Comparison of ENCODE assay signal across 16 cellular contexts in genomic region chr6:144304223-144304848, GRCh38. TPM values are rescaled to one million over a fixed set of nuclear protein-coding genes. Genes with fewer than 3 reads are reported as not detected.
DNase-seq lines count a peak whose midpoint lies in the region; ATAC-seq and TF ChIP-seq lines count a peak whose summit lies in the region.
"Had no signal": no experiment of that assay in that cellular context is flagged by ENCODE, and none has a peak within 500 bp of the region (broad histone marks: within the 10 kb centered on the region; RNA-seq: fewer than 3 reads in every experiment).

No MANE protein-coding gene starts in this region.

- POLR2A ChIA-PET in CD8-positive, alpha-beta T cell (lab: Charles Lee): interaction anchor here (0.6 to 0.9 kb wide), 4 partner anchors 19 to 465 kb away, joined by 3 to 4 read pairs (median 3); no protein-coding TSS in a partner anchor
- POLR2A ChIA-PET in WTC11 (lab: Charles Lee): interaction anchor here (2.1 kb wide), 1 partner anchor 19 kb away, joined by 5 read pairs; no protein-coding TSS in a partner anchor
- POLR2A ChIA-PET in naive thymus-derived CD4-positive, alpha-beta T cell (lab: Charles Lee): no interaction called here

- H3K36me3 Mint-ChIP-seq in activated CD8-positive, alpha-beta memory T cell treated with anti-CD3 and anti-CD28 coated beads, Interleukin-2, amount 10 ng/mL, durations not matched to agents 7 days and 5 days: peaks cover 25% of the 10 kb centered on the region
- no peaks in the 10 kb centered on the region for H3K36me3 Mint-ChIP-seq in CD8-positive, alpha-beta T cell
- H3K36me3 Mint-ChIP-seq in WTC11: peaks cover 13% of the 10 kb centered on the region
- peaks cover 0 to 34% (median 0%) of the 10 kb centered on the region in 5 donors for H3K36me3 Mint-ChIP-seq in naive thymus-derived CD4-positive, alpha-beta T cell
- H3K36me3 Mint-ChIP-seq: CD4-positive, CD25-positive, alpha-beta regulatory T cell had no signal

- intact Hi-C loops in CD8-positive, alpha-beta T cell (cut with DNase I, micrococcal nuclease): no loop called here
- intact Hi-C loops in naive thymus-derived CD4-positive, alpha-beta T cell (cut with micrococcal nuclease): no loop called here
- intact Hi-C loops in left colon (cut with DNase I, micrococcal nuclease): no loop called here

- no peaks in the 10 kb centered on the region for H3K9me3 Mint-ChIP-seq in activated CD8-positive, alpha-beta memory T cell treated with anti-CD3 and anti-CD28 coated beads, Interleukin-2, amount 10 ng/mL, durations not matched to agents 7 days and 5 days (ENCODE audit: low read depth)
- no peaks in the 10 kb centered on the region for H3K9me3 Mint-ChIP-seq in CD8-positive, alpha-beta T cell
- H3K9me3 Mint-ChIP-seq in WTC11: no peaks in the 10 kb centered on the region
- peaks cover 0 to 2% (median 0%) of the 10 kb centered on the region in 11 donors for H3K9me3 Mint-ChIP-seq in naive thymus-derived CD4-positive, alpha-beta T cell
- H3K9me3 Mint-ChIP-seq: CD4-positive, CD25-positive, alpha-beta regulatory T cell had no signal

- H3K27me3 ChIP-seq in CD8-positive, alpha-beta T cell (ENCODE audit: insufficient read depth, low read length): no peaks in the 10 kb centered on the region
- H3K27me3 ChIP-seq in naive thymus-derived CD4-positive, alpha-beta T cell (ENCODE audit: control insufficient read depth in 2 of 2, insufficient read depth in 2 of 2, low read length in 2 of 2): no peaks in the 10 kb centered on the region
- H3K27me3 ChIP-seq: BLaER1 treated with 17β-estradiol and CSF1 and Interleukin-3, amounts not matched to agents 10 nM and 100 nM had no signal

- no peak overlapping the region for H3K4me3 ChIP-seq in CD8-positive, alpha-beta T cell (ENCODE audit: low read depth, low read length)
- no peak overlapping the region for H3K4me3 ChIP-seq in naive thymus-derived CD4-positive, alpha-beta T cell (ENCODE audit: low read length)
- H3K4me3 ChIP-seq: BLaER1 treated with 17β-estradiol and CSF1 and Interleukin-3, amounts not matched to agents 10 nM and 100 nM had no signal

- TF ChIP-seq CTCF in CD8-positive, alpha-beta T cell (IDR thresholded peaks at IDR 0.05): no peak
- TF ChIP-seq CTCF in WTC11 (IDR thresholded peaks at IDR 0.05) (no peak), GM13977 (IDR thresholded peaks at IDR 0.05; ENCODE audit: extremely low read depth, insufficient read depth, missing control alignments) (no peak)

- H3K27ac Mint-ChIP-seq in activated CD8-positive, alpha-beta memory T cell treated with anti-CD3 and anti-CD28 coated beads, Interleukin-2, amount 10 ng/mL, durations not matched to agents 7 days and 5 days: peak overlapping the region; percentile 4
- H3K27ac Mint-ChIP-seq in CD8-positive, alpha-beta T cell: peak overlapping the region; percentile 0
- H3K27ac Mint-ChIP-seq in WTC11: 0 out of 2 replicates have a peak overlapping the region, but pooled peaks have one; percentile 0
- H3K27ac Mint-ChIP-seq in naive thymus-derived CD4-positive, alpha-beta T cell: peak overlapping the region in 1 of 9 donors; percentile 5

- DNase-seq in activated CD8-positive, alpha-beta memory T cell treated with anti-CD3 and anti-CD28 coated beads, Interleukin-2, amount 10 ng/mL, durations not matched to agents 7 days and 5 days: no peak
- no peak for DNase-seq in activated CD8-positive, alpha-beta memory T cell treated with anti-CD3 and anti-CD28 coated beads for 24 hours
- no peak for DNase-seq in CD8-positive, alpha-beta T cell
- DNase-seq in WTC11 (ENCODE audit: low spot score) (no peak), NCI-H510A (lab: John Stamatoyannopoulos, UW) (no peak), left colon (no peak), GM13977 (ENCODE audit: low spot score) (no peak)
- no peak for DNase-seq in naive thymus-derived CD4-positive, alpha-beta T cell
- DNase-seq: 8988T; AML-193; CD4-positive, CD25-positive, alpha-beta regulatory T cell; DND-41; GDM1 had no signal

- in situ Hi-C loops in GM13977 (cut with MboI; ENCODE audit: low pct_unique_long_range_greater_than_20kb, low sequenced_read_pairs, unreplicated experiment): no loop called here

- peaks cover 12% of the 10 kb centered on the region for H3K27me3 Mint-ChIP-seq in activated CD8-positive, alpha-beta memory T cell treated with anti-CD3 and anti-CD28 coated beads, Interleukin-2, amount 10 ng/mL, durations not matched to agents 7 days and 5 days
- H3K27me3 Mint-ChIP-seq in CD8-positive, alpha-beta T cell (ENCODE audit: low read depth): no peaks in the 10 kb centered on the region
- H3K27me3 Mint-ChIP-seq in WTC11 (ENCODE audit: low read depth): no peaks in the 10 kb centered on the region
- H3K27me3 Mint-ChIP-seq in naive thymus-derived CD4-positive, alpha-beta T cell: peaks cover 0 to 12% (median 0%) of the 10 kb centered on the region in 5 donors
- H3K27me3 Mint-ChIP-seq: CD4-positive, CD25-positive, alpha-beta regulatory T cell had no signal

- peak overlapping the region; percentile 1 for H3K4me3 Mint-ChIP-seq in activated CD8-positive, alpha-beta memory T cell treated with anti-CD3 and anti-CD28 coated beads, Interleukin-2, amount 10 ng/mL, durations not matched to agents 7 days and 5 days
- H3K4me3 Mint-ChIP-seq in CD8-positive, alpha-beta T cell: no peak overlapping the region
- H3K4me3 Mint-ChIP-seq in WTC11: no peak overlapping the region
- peak overlapping the region in 1 of 10 donors; percentile 2 for H3K4me3 Mint-ChIP-seq in naive thymus-derived CD4-positive, alpha-beta T cell

- peaks cover 8% of the 10 kb centered on the region for H3K4me1 ChIP-seq in CD8-positive, alpha-beta T cell (ENCODE audit: insufficient read depth, low read length)
- H3K4me1 ChIP-seq in naive thymus-derived CD4-positive, alpha-beta T cell (ENCODE audit: control insufficient read depth in 2 of 2, insufficient read depth in 2 of 2, low read length in 2 of 2): peaks cover 0 to 44% of the 10 kb centered on the region in 2 donors
- H3K4me1 ChIP-seq: BLaER1 treated with 17β-estradiol and CSF1 and Interleukin-3, amounts not matched to agents 10 nM and 100 nM had no signal

- no peak for ATAC-seq in activated CD8-positive, alpha-beta memory T cell treated with anti-CD3 and anti-CD28 coated beads, Interleukin-2, amount 10 ng/mL, durations not matched to agents 7 days and 5 days
- ATAC-seq in CD8-positive, alpha-beta T cell: peak; percentile 24
- ATAC-seq in WTC11 (no peak), left colon (no peak)
- ATAC-seq in naive thymus-derived CD4-positive, alpha-beta T cell: peak; percentile 41
- ATAC-seq: HCT116 had no signal

- H3K9me3 ChIP-seq in CD8-positive, alpha-beta T cell (ENCODE audit: low read length): no peaks in the 10 kb centered on the region
- H3K9me3 ChIP-seq in naive thymus-derived CD4-positive, alpha-beta T cell (ENCODE audit: control insufficient read depth in 2 of 3, low read length in 3 of 3): no peaks in the 10 kb centered on the region
- H3K9me3 ChIP-seq: BLaER1 treated with 17β-estradiol and CSF1 and Interleukin-3, amounts not matched to agents 10 nM and 100 nM had no signal

- H3K4me1 Mint-ChIP-seq in activated CD8-positive, alpha-beta memory T cell treated with anti-CD3 and anti-CD28 coated beads, Interleukin-2, amount 10 ng/mL, durations not matched to agents 7 days and 5 days: peaks cover 45% of the 10 kb centered on the region
- peaks cover 32% of the 10 kb centered on the region for H3K4me1 Mint-ChIP-seq in CD8-positive, alpha-beta T cell (ENCODE audit: low read depth)
- H3K4me1 Mint-ChIP-seq in WTC11: peaks cover 24% of the 10 kb centered on the region
- H3K4me1 Mint-ChIP-seq in naive thymus-derived CD4-positive, alpha-beta T cell: peaks cover 0 to 37% (median 5%) of the 10 kb centered on the region in 7 donors

- no peaks in the 10 kb centered on the region for H3K36me3 ChIP-seq in CD8-positive, alpha-beta T cell (ENCODE audit: insufficient read depth, low read length)
- H3K36me3 ChIP-seq in naive thymus-derived CD4-positive, alpha-beta T cell (ENCODE audit: control insufficient read depth in 2 of 3, insufficient read depth in 3 of 3, low read length in 3 of 3): no peaks in the 10 kb centered on the region

- no peak overlapping the region for H3K27ac ChIP-seq in CD8-positive, alpha-beta T cell (ENCODE audit: low read depth, low read length)
- no peak overlapping the region for H3K27ac ChIP-seq in naive thymus-derived CD4-positive, alpha-beta T cell (ENCODE audit: low read depth, low read length)
- H3K27ac ChIP-seq: BLaER1 treated with 17β-estradiol and CSF1 and Interleukin-3, amounts not matched to agents 10 nM and 100 nM; HL-60 had no signal

- CTCF ChIA-PET in activated CD8-positive, alpha-beta memory T cell treated with anti-CD3 and anti-CD28 coated beads, Interleukin-2, amount 10 ng/mL, durations not matched to agents 7 days and 5 days (lab: Charles Lee): interaction anchor here (0.9 to 2.0 kb wide), 4 partner anchors 9 to 20 kb away, joined by 3 to 8 read pairs (median 4); no protein-coding TSS in a partner anchor
- CTCF ChIA-PET in CD8-positive, alpha-beta T cell (lab: Charles Lee): interaction anchor here (1.0 kb wide), 1 partner anchor 11 kb away, joined by 4 read pairs; no protein-coding TSS in a partner anchor
- CTCF ChIA-PET in WTC11 (lab: Charles Lee): interaction anchor here (1.4 to 1.8 kb wide), 2 partner anchors 18 to 42 kb away, joined by 3 to 4 read pairs; no protein-coding TSS in a partner anchor
- CTCF ChIA-PET in naive thymus-derived CD4-positive, alpha-beta T cell (lab: Charles Lee): no interaction called here

TF ChIP-seq in WTC11, 78 proteins besides CTCF, POLR2A, EP300 and RAD21 (continues in another document):
- TF ChIP-seq TEAD1 (CRISPR knock-in tag; IDR thresholded peaks at IDR 0.05) (no peak), ZNF138 (CRISPR knock-in tag; conservative IDR thresholded peaks at IDR 0.05) (no peak), MXD4 (CRISPR knock-in tag; IDR thresholded peaks at IDR 0.05; ENCODE audit: borderline replicate concordance) (no peak)

RNA-seq across cellular contexts. Expression of gene UTRN, which starts 19.2 kb away (rescaled TPM):
- total RNA-seq in activated CD8-positive, alpha-beta memory T cell treated with anti-CD3 and anti-CD28 coated beads, Interleukin-2, amount 10 ng/mL, durations not matched to agents 7 days and 5 days: 100 to 1,000 TPM; 102 to 195 TPM
- 100 to 1,000 TPM; 125 to 130 TPM for total RNA-seq in CD8-positive, alpha-beta T cell
- total RNA-seq in WTC11 (2021): 125 to 127 TPM (median 125 TPM) in 3 replicates
- total RNA-seq in naive thymus-derived CD4-positive, alpha-beta T cell: 100 to 1,000 TPM; 148 to 280 (median 153) TPM
- 10 to 100 TPM; 46.7 to 52.1 TPM for polyA plus RNA-seq in naive thymus-derived CD4-positive, alpha-beta T cell
- total RNA-seq in left colon: 10 to 100 TPM; 88.3 to 89.5 TPM

Comparison
In these comparisons a context has a peak if more than half of its experiments do, and no peak if none do; other contexts are left out.
1. ATAC-seq: peak in CD8-positive, alpha-beta T cell (single experiment) and naive thymus-derived CD4-positive, alpha-beta T cell (single experiment); none in activated CD8-positive, alpha-beta memory T cell treated with anti-CD3 and anti-CD28 coated beads, Interleukin-2, amount 10 ng/mL, durations not matched to agents 7 days and 5 days (single experiment), WTC11 (single experiment) and left colon (single experiment).